In the genomic region with DNA sequence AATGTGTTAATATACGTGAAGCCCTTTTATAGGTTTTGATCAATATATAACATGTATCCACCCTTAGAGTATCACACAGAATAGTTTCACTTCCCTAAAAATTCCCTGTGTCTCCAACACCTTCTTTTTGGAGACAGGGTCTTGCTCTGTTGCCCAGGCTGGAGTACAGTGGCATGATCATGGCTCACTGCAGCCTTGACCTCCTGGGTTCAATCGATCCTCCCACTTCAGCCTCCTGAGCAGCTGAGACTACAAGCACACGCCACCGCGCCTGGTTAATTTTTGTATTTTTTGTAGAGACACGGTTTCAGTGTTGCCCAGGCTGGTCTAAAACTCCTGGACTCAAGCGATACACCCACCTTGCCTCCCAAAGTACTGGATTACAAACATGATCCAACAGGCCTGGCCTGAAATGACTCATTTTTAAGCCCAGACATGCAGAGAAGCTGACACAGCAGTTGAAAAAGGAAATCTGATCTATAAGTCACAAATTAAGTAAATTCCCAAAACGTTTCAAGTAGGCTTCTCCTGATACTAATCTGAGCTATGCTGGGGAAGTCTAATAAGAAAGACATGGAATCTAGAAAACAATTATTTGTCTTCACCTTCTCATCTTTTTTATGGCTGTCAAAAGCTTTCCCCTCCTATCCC, we compare ENCODE assay signal across 21 cellular contexts. TPM values are rescaled to one million over a fixed set of nuclear protein-coding genes. Genes with fewer than 3 reads are reported as not detected.
DNase-seq lines count a peak whose midpoint lies in the region; ATAC-seq and TF ChIP-seq lines count a peak whose summit lies in the region.
"Had no signal": no experiment of that assay in that cellular context is flagged by ENCODE, and none has a peak within 500 bp of the region (broad histone marks: within the 10 kb centered on the region; RNA-seq: fewer than 3 reads in every experiment).

No MANE protein-coding gene starts in this region.

- peak overlapping the region; percentile 86 for H3K4me2 ChIP-seq in mammary epithelial cell (ENCODE audit: insufficient read depth, low read depth, low read length)

- H4K20me1 ChIP-seq in mammary epithelial cell (ENCODE audit: insufficient read depth, low read length), result no peaks in the 10 kb centered on the region

- peak overlapping the region; percentile 32 for H3K9ac ChIP-seq in mammary epithelial cell (ENCODE audit: insufficient read depth, low read length)

- H3K27me3 ChIP-seq in CD8-positive, alpha-beta T cell (ENCODE audit: insufficient read depth, low read length), result no peaks in the 10 kb centered on the region
- H3K27me3 ChIP-seq in mammary epithelial cell (ENCODE audit: insufficient read depth, low read length) (no peaks in the 10 kb centered on the region), upper lobe of left lung (no peaks in the 10 kb centered on the region)
- H3K27me3 ChIP-seq: heart right ventricle had no signal

- POLR2A ChIA-PET in CD8-positive, alpha-beta T cell (lab: Charles Lee), result no interaction called here

- WGBS in mammary epithelial cell (ENCODE audit: low coverage, missing lambda C conversion rate), result 10% methylated on average over 8 of the region's 8 CpGs
- 86 to 88% methylated on average over 8 of the region's 8 CpGs for WGBS in upper lobe of left lung, 2 donors

- no peak for DNase-seq in CD8-positive, alpha-beta T cell
- peak; percentile 40 for DNase-seq in HS-5 (ENCODE audit: low read depth)
- DNase-seq in mammary epithelial cell, result peak; percentile 95
- no peak for DNase-seq in memory B cell (ENCODE audit: low spot score in 2 of 2)
- no peak for DNase-seq in upper lobe of left lung
- DNase-seq in NCI-H146 treated with DMSO at 0.1 percent for 48 hours (lab: John Stamatoyannopoulos, UW; ENCODE audit: unreplicated experiment), result no peak
- no peak for DNase-seq in GM13976 (ENCODE audit: low spot score)
- DNase-seq: activated CD4-positive, alpha-beta T cell treated with anti-CD3 and anti-CD28 coated beads, Interleukin-2, amount 50 U/mL, for 48 hours; activated naive CD4-positive, alpha-beta T cell treated with Interleukin-2 at 50 U/mL for 16 hours; heart right ventricle; Karpas-422; NCI-H2081 treated with DMSO at 0.1 percent for 48 hours; stimulated activated CD4-positive, alpha-beta T cell treated with anti-CD3 and anti-CD28 coated beads, Interleukin-4, amount 100 ng/mL, for 1 hour had no signal

- no peaks in the 10 kb centered on the region for H3K27me3 Mint-ChIP-seq in CD8-positive, alpha-beta T cell (ENCODE audit: low read depth)
- no peaks in the 10 kb centered on the region for H3K27me3 Mint-ChIP-seq in memory B cell
- H3K27me3 Mint-ChIP-seq: stimulated activated naive CD8-positive, alpha-beta T cell treated with anti-CD3 and anti-CD28 coated beads, Interleukin-15, Interleukin-2, amounts not matched to agents 100 ng/mL and 50 ng/mL, for 24 hours had no signal

- peaks cover 70% of the 10 kb centered on the region for H3K79me2 ChIP-seq in mammary epithelial cell (ENCODE audit: insufficient read depth, low read length)

- no TSS peak for BruUV-seq in mammary epithelial cell (replicated peaks; lab: Mats Ljungman, UMichigan)

- peak overlapping the region; percentile 18 for H3K27ac Mint-ChIP-seq in CD8-positive, alpha-beta T cell
- H3K27ac Mint-ChIP-seq in memory B cell, result peak overlapping the region; percentile 35
- H3K27ac Mint-ChIP-seq: stimulated activated naive CD8-positive, alpha-beta T cell treated with anti-CD3 and anti-CD28 coated beads, Interleukin-15, Interleukin-2, amounts not matched to agents 100 ng/mL and 50 ng/mL, for 24 hours; T-helper 2 cell treated with Interferon-gamma antibody and Interleukin-4, amounts not matched to agents 5 μg/mL and 100 μg/mL, for 36 hours had no signal

- no peak for TF ChIP-seq POLR2A in upper lobe of left lung (IDR thresholded peaks at IDR 0.05)

- intact Hi-C loops in CD8-positive, alpha-beta T cell (cut with DNase I, micrococcal nuclease), result loop anchor here in 1 of 2 experiments (2.0 kb wide), 1 partner anchor 36 kb away; no protein-coding TSS in a partner anchor
- intact Hi-C loops in mammary epithelial cell (cut with micrococcal nuclease), result no loop called here

- peaks cover 51% of the 10 kb centered on the region for H3K4me1 Mint-ChIP-seq in CD8-positive, alpha-beta T cell (ENCODE audit: low read depth)
- peaks cover 16% of the 10 kb centered on the region for H3K4me1 Mint-ChIP-seq in memory B cell

- no peaks in the 10 kb centered on the region for H3K9me3 ChIP-seq in CD8-positive, alpha-beta T cell (ENCODE audit: low read length)
- H3K9me3 ChIP-seq in mammary epithelial cell (replicated peaks; ENCODE audit: insufficient read depth, low read length) (no peaks in the 10 kb centered on the region), upper lobe of left lung (no peaks in the 10 kb centered on the region)
- H3K9me3 ChIP-seq: heart right ventricle had no signal

- in situ Hi-C loops in mammary epithelial cell (cut with MboI; ENCODE audit: low sequenced_read_pairs in 2 of 2) (no loop called here), GM13976 (cut with MboI; ENCODE audit: low sequenced_read_pairs, unreplicated experiment) (no loop called here)

- H3K4me3 ChIP-seq in CD8-positive, alpha-beta T cell (ENCODE audit: low read depth, low read length), result no peak overlapping the region
- H3K4me3 ChIP-seq in mammary epithelial cell (replicated peaks in 1 of 3; ENCODE audit: insufficient read depth in 1 of 3, low read depth in 2 of 3, low read length in 3 of 3), result peak overlapping the region; percentile 0 to 98 (median 53)
- H3K4me3 ChIP-seq in upper lobe of left lung, result no peak overlapping the region
- H3K4me3 ChIP-seq: heart right ventricle had no signal

- no peak for TF ChIP-seq CTCF in CD8-positive, alpha-beta T cell (IDR thresholded peaks at IDR 0.05)
- TF ChIP-seq CTCF in mammary epithelial cell (conservative IDR thresholded peaks at IDR 0.05 in 1 of 2, IDR thresholded peaks at IDR 0.05 in 1 of 2; ENCODE audit: extremely low read depth in 1 of 2, insufficient read depth in 1 of 2, low read depth in 1 of 2, low read length in 2 of 2) (no peak), upper lobe of left lung (IDR thresholded peaks at IDR 0.05) (no peak), GM13976 (IDR thresholded peaks at IDR 0.05; ENCODE audit: borderline replicate concordance, control extremely low read depth, extremely low read depth, insufficient read depth, missing control alignments) (no peak)

- peaks cover 21% of the 10 kb centered on the region for H3K4me1 ChIP-seq in CD8-positive, alpha-beta T cell (ENCODE audit: insufficient read depth, low read length)
- H3K4me1 ChIP-seq in mammary epithelial cell (ENCODE audit: insufficient read depth, low read length) (peaks cover 22% of the 10 kb centered on the region), upper lobe of left lung (peaks cover 13 to 23% (median 16%) of the 10 kb centered on the region in 4 donors)

- CTCF ChIA-PET in CD8-positive, alpha-beta T cell (lab: Charles Lee), result interaction anchor here (1.0 kb wide), 1 partner anchor 17 kb away, joined by 3 read pairs; no protein-coding TSS in a partner anchor
- CTCF ChIA-PET in mammary epithelial cell (lab: Charles Lee; ENCODE audit: low non-redundant PET), result no interaction called here

- H2AFZ ChIP-seq in mammary epithelial cell (ENCODE audit: low read depth, low read length), result no peak overlapping the region

- no peak for ATAC-seq in CD8-positive, alpha-beta T cell
- ATAC-seq in memory B cell (ENCODE audit: low read depth) (no peak), upper lobe of left lung (ENCODE audit: low FRiP score in 2 of 2) (no peak), HG02981 (IDR thresholded peaks at IDR 0.05; ENCODE audit: unreplicated experiment) (no peak)
- ATAC-seq: heart right ventricle had no signal

- H3K36me3 Mint-ChIP-seq in CD8-positive, alpha-beta T cell, result peaks cover 63% of the 10 kb centered on the region
- H3K36me3 Mint-ChIP-seq in memory B cell, result peaks cover 24% of the 10 kb centered on the region

- H3K27ac ChIP-seq in CD8-positive, alpha-beta T cell (ENCODE audit: low read depth, low read length), result no peak overlapping the region
- H3K27ac ChIP-seq in mammary epithelial cell (ENCODE audit: insufficient read depth, low read depth, low read length) (peak overlapping the region; percentile 83), upper lobe of left lung (no peak overlapping the region)
- H3K27ac ChIP-seq: heart right ventricle had no signal

- H3K9me3 Mint-ChIP-seq in CD8-positive, alpha-beta T cell, result no peaks in the 10 kb centered on the region
- H3K9me3 Mint-ChIP-seq in memory B cell, result no peaks in the 10 kb centered on the region
- H3K9me3 Mint-ChIP-seq: stimulated activated naive CD8-positive, alpha-beta T cell treated with anti-CD3 and anti-CD28 coated beads, Interleukin-15, Interleukin-2, amounts not matched to agents 100 ng/mL and 50 ng/mL, for 24 hours; T-helper 2 cell treated with Interferon-gamma antibody and Interleukin-4, amounts not matched to agents 5 μg/mL and 100 μg/mL, for 36 hours had no signal

- dilution Hi-C loops in mammary epithelial cell (cut with HindIII; ENCODE audit: low sequenced_read_pairs), result no loop called here

- no peak for TF ChIP-seq EP300 in upper lobe of left lung (IDR thresholded peaks at IDR 0.05)

- no peak overlapping the region for H3K4me3 Mint-ChIP-seq in CD8-positive, alpha-beta T cell
- no peak overlapping the region for H3K4me3 Mint-ChIP-seq in memory B cell
- H3K4me3 Mint-ChIP-seq: T-helper 2 cell treated with Interferon-gamma antibody and Interleukin-4, amounts not matched to agents 5 μg/mL and 100 μg/mL, for 36 hours had no signal

- peaks cover 32% of the 10 kb centered on the region for H3K36me3 ChIP-seq in CD8-positive, alpha-beta T cell (ENCODE audit: insufficient read depth, low read length)
- H3K36me3 ChIP-seq in mammary epithelial cell (ENCODE audit: insufficient read depth, low read length), result peaks cover 25% of the 10 kb centered on the region
- H3K36me3 ChIP-seq in upper lobe of left lung, result peaks cover 14 to 53% (median 25%) of the 10 kb centered on the region in 4 donors

RNA-seq across cellular contexts. Expression of gene DUSP11, which starts 2.9 kb away (rescaled TPM):
- 10 to 100 TPM; 66.7 to 67.0 TPM for total RNA-seq in CD8-positive, alpha-beta T cell
- total RNA-seq in mammary epithelial cell, result 10 to 100 TPM; 39.1 to 40.5 TPM
- polyA plus RNA-seq in mammary epithelial cell, result 39.5 TPM
- 16.6 TPM for polyA minus RNA-seq in mammary epithelial cell
- total RNA-seq in upper lobe of left lung, result 10 to 100 TPM; 14.2 to 40.9 (median 19.7) TPM

RNA-seq across cellular contexts. Expression of gene C2orf78, which starts 7.0 kb away (rescaled TPM):
- total RNA-seq in CD8-positive, alpha-beta T cell, result not detected
- not detected for total RNA-seq in mammary epithelial cell
- 0.02 TPM for polyA plus RNA-seq in mammary epithelial cell
- not detected for polyA minus RNA-seq in mammary epithelial cell
- not detected for total RNA-seq in upper lobe of left lung
- total RNA-seq: dermis microvascular lymphatic vessel endothelial cell, heart right ventricle, liver, OCI-LY7, posterior vena cava had no signal
- polyA plus RNA-seq: BJ, heart right ventricle had no signal

RNA-seq across cellular contexts. Expression of gene TPRKB, which starts 39.8 kb away (rescaled TPM):
- 10 to 100 TPM; 19.8 to 21.7 TPM for total RNA-seq in CD8-positive, alpha-beta T cell
- 10 to 100 TPM; 18.2 to 23.8 TPM for total RNA-seq in mammary epithelial cell
- 36.0 TPM for polyA plus RNA-seq in mammary epithelial cell
- not detected for polyA minus RNA-seq in mammary epithelial cell
- 10 to 100 TPM in 4 of 6 donors, 1 to 10 TPM in 2; 4.7 to 19.0 (median 13.4) TPM for total RNA-seq in upper lobe of left lung

RNA-seq across cellular contexts. Expression of gene STAMBP, which starts 51.8 kb away (rescaled TPM):
- total RNA-seq in CD8-positive, alpha-beta T cell, result 1 to 10 TPM; 8.6 to 9.2 TPM
- 10 to 100 TPM; 52.2 to 77.8 TPM for total RNA-seq in mammary epithelial cell
- polyA plus RNA-seq in mammary epithelial cell, result 78.6 TPM
- polyA minus RNA-seq in mammary epithelial cell, result 73.9 TPM
- 10 to 100 TPM; 22.8 to 41.7 (median 28.3) TPM for total RNA-seq in upper lobe of left lung

Comparison
In these comparisons a context has a peak if more than half of its experiments do, and no peak if none do; other contexts are left out.
1. DNase-seq: peak in HS-5 (single experiment) and mammary epithelial cell (single experiment); none in CD8-positive, alpha-beta T cell (0 of 7), memory B cell (0 of 2), upper lobe of left lung (0 of 2), NCI-H146 treated with DMSO at 0.1 percent for 48 hours (single experiment) and GM13976 (single experiment).
2. H3K4me3 ChIP-seq: peak in mammary epithelial cell (3 of 3); none in CD8-positive, alpha-beta T cell (single experiment) and upper lobe of left lung (0 of 4).